Comparison of ENCODE assay signal across 21 cellular contexts in genomic region chr13:106336663-106337062, GRCh38.
"Had no signal": no experiment of that assay in that cellular context is flagged by ENCODE, and none has a peak within 500 bp of the region (broad histone marks: within the 10 kb centered on the region; RNA-seq: fewer than 3 reads in every experiment).

No MANE protein-coding gene starts in this region.

- H3K27ac Mint-ChIP-seq: naive thymus-derived CD4-positive, alpha-beta T cell; nephron; neural progenitor cell; progenitor cell of endocrine pancreas; stimulated activated naive B cell treated with anti-CD40 and anti-IgM and Interleukin-4, amounts not matched to agents 10 μg/mL and 1 μg/mL and 100 μg/mL, for 72 hours; stimulated activated naive CD8-positive, alpha-beta T cell treated with anti-CD3 and anti-CD28 coated beads, Interleukin-15, Interleukin-2, amounts not matched to agents 100 ng/mL and 50 ng/mL, for 24 hours had no signal

- H3K27ac ChIP-seq: dorsolateral prefrontal cortex, neural progenitor cell, parathyroid adenoma, right lobe of liver, thoracic aorta, transverse colon, vagina had no signal

- DNase-seq: dorsolateral prefrontal cortex; effector CD4-positive, alpha-beta T cell; head of caudate nucleus; mammary epithelial cell; mesendoderm; midbrain; naive thymus-derived CD4-positive, alpha-beta T cell; right lobe of liver; small intestine; stimulated activated CD4-positive, alpha-beta T cell treated with anti-CD3 and anti-CD28 coated beads, Interleukin-15, amount 100 ng/mL, for 24 hours; stimulated activated CD4-positive, alpha-beta T cell treated with anti-CD3 and anti-CD28 coated beads, Interleukin-2, amount 100 ng/mL, for 48 hours; stimulated activated naive B cell treated with anti-CD40 and anti-IgM and Interleukin-4, amounts not matched to agents 10 μg/mL and 1 μg/mL and 100 μg/mL, for 72 hours; transverse colon had no signal

- H3K4me3 Mint-ChIP-seq: naive thymus-derived CD4-positive, alpha-beta T cell; nephron; neural progenitor cell; stimulated activated naive B cell treated with anti-CD40 and anti-IgM and Interleukin-4, amounts not matched to agents 10 μg/mL and 1 μg/mL and 100 μg/mL, for 72 hours; stimulated activated naive CD8-positive, alpha-beta T cell treated with anti-CD3 and anti-CD28 coated beads, Interleukin-15, Interleukin-2, amounts not matched to agents 100 ng/mL and 50 ng/mL, for 24 hours had no signal

- H3K4me1 ChIP-seq: neural progenitor cell, parathyroid adenoma, right lobe of liver, transverse colon, vagina had no signal

- H3K36me3 Mint-ChIP-seq: stimulated activated naive B cell treated with anti-CD40 and anti-IgM and Interleukin-4, amounts not matched to agents 10 μg/mL and 1 μg/mL and 100 μg/mL, for 72 hours had no signal

- H3K4me1 Mint-ChIP-seq: nephron; stimulated activated naive B cell treated with anti-CD40 and anti-IgM and Interleukin-4, amounts not matched to agents 10 μg/mL and 1 μg/mL and 100 μg/mL, for 72 hours had no signal

- H3K9me3 ChIP-seq: right lobe of liver, vagina had no signal

- H3K36me3 ChIP-seq: neural progenitor cell, right lobe of liver, thoracic aorta, transverse colon, vagina had no signal

- H3K27me3 ChIP-seq: dorsolateral prefrontal cortex, neural progenitor cell, right lobe of liver, transverse colon, vagina had no signal

- ATAC-seq: left lobe of liver; naive thymus-derived CD4-positive, alpha-beta T cell; right lobe of liver; stimulated activated naive B cell treated with anti-CD40 and anti-IgM and Interleukin-4, amounts not matched to agents 10 μg/mL and 1 μg/mL and 100 μg/mL, for 72 hours had no signal

- H3K4me3 ChIP-seq: dorsolateral prefrontal cortex, neural progenitor cell, right lobe of liver, thoracic aorta, transverse colon, vagina had no signal
